Comparison of ENCODE assay signal across 23 cellular contexts in the genomic region with DNA sequence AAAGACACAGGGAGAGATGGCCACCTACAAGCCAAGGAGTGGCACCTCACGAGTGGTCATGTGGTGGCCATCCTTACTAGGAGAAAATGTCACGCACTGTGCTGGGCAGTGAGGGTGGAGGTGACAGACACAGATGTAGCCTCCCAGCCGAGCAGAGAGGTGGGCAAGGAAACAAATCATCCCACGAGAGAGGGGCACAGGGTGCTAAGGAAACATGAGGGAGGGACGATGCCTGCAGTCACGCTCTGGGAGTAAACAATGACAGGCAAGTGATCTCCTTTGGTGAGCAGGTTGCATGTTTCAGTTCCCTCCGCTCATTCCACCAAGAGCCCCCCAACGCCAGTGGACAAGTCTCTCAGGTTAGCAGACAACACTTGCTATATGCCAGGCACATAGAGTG.
DNase-seq lines count a peak whose midpoint lies in the region; ATAC-seq, FAIRE-seq and TF ChIP-seq lines count a peak whose summit lies in the region.
"Had no signal": no experiment of that assay in that cellular context is flagged by ENCODE, and none has a peak within 500 bp of the region (broad histone marks: within the 10 kb centered on the region; RNA-seq: fewer than 3 reads in every experiment).

No MANE protein-coding gene starts in this region.

- TF ChIP-seq CTCF in OCI-LY7 (conservative IDR thresholded peaks at IDR 0.05; ENCODE audit: low read length): no peak
- no peak for TF ChIP-seq CTCF in neural crest cell (conservative IDR thresholded peaks at IDR 0.05)
- no peak for TF ChIP-seq CTCF in esophagus squamous epithelium (IDR thresholded peaks at IDR 0.05)

- H3K27me3 Mint-ChIP-seq in activated CD4-positive, alpha-beta T cell treated with anti-CD3 and anti-CD28 coated beads, Interleukin-2, amount 10 ng/mL, durations not matched to agents 24 days and 14 days: no peaks in the 10 kb centered on the region
- H3K27me3 Mint-ChIP-seq in activated naive CD8-positive, alpha-beta T cell treated with anti-CD3 and anti-CD28 coated beads, Interleukin-2, amount 50 U/mL, for 24 hours: no peaks in the 10 kb centered on the region
- H3K27me3 Mint-ChIP-seq in neural crest cell (ENCODE audit: low read depth): peaks cover 2% of the 10 kb centered on the region

- peaks cover 63% of the 10 kb centered on the region for H3K4me1 ChIP-seq in OCI-LY7 (ENCODE audit: insufficient read depth, low read length, poor library complexity, severe bottlenecking)
- peaks cover 5 to 26% (median 7%) of the 10 kb centered on the region in 3 donors for H3K4me1 ChIP-seq in esophagus squamous epithelium
- H3K4me1 ChIP-seq: BE2C had no signal

- CTCF ChIA-PET in OCI-LY7 (lab: Charles Lee; ENCODE audit: unreplicated experiment): no interaction called here

- no peaks in the 10 kb centered on the region for H3K9me2 ChIP-seq in OCI-LY7 (ENCODE audit: insufficient read depth, low read length)

- intact Hi-C loops in activated CD4-positive, alpha-beta T cell treated with anti-CD3 and anti-CD28 coated beads, Interleukin-2, amount 10 ng/mL, durations not matched to agents 24 days and 14 days (cut with micrococcal nuclease): no loop called here
- intact Hi-C loops in OCI-LY7 (cut with micrococcal nuclease; ENCODE audit: unreplicated experiment): no loop called here
- intact Hi-C loops in esophagus squamous epithelium (cut with DNase I): no loop called here

- peaks cover 56% of the 10 kb centered on the region for H3K4me1 Mint-ChIP-seq in activated CD4-positive, alpha-beta T cell treated with anti-CD3 and anti-CD28 coated beads, Interleukin-2, amount 10 ng/mL, durations not matched to agents 24 days and 14 days
- peaks cover 81% of the 10 kb centered on the region for H3K4me1 Mint-ChIP-seq in activated naive CD8-positive, alpha-beta T cell treated with anti-CD3 and anti-CD28 coated beads, Interleukin-2, amount 50 U/mL, for 24 hours
- H3K4me1 Mint-ChIP-seq in neural crest cell: peaks cover 19% of the 10 kb centered on the region

- POLR2A ChIA-PET in OCI-LY7 (lab: Charles Lee): interaction anchor here (0.7 kb wide), 1 partner anchor 12 kb away, joined by 6 read pairs; no protein-coding TSS in a partner anchor

- BruUV-seq in OCI-LY7 (replicated peaks; lab: Mats Ljungman, UMichigan): no TSS peak

- no peak for DNase-seq in activated CD4-positive, alpha-beta T cell treated with anti-CD3 and anti-CD28 coated beads, Interleukin-2, amount 10 ng/mL, durations not matched to agents 24 days and 14 days
- DNase-seq in activated CD4-positive, alpha-beta T cell treated with anti-CD3 and anti-CD28 coated beads for 4 hours: no peak
- no peak for DNase-seq in OCI-LY7 (ENCODE audit: low spot score)
- DNase-seq in activated naive CD8-positive, alpha-beta T cell treated with anti-CD3 and anti-CD28 coated beads, Interleukin-2, amount 50 U/mL, for 24 hours: no peak
- no peak for DNase-seq in neural crest cell (ENCODE audit: low read depth, low spot score)
- no peak for DNase-seq in stimulated activated CD4-positive, alpha-beta T cell treated with anti-CD3 and anti-CD28 coated beads, Interleukin-12 subunit alpha, Interleukin-12 subunit beta, amount 100 ng/mL, for 4 hours
- DNase-seq in urothelium cell line (ENCODE audit: low spot score): no peak
- DNase-seq in esophagus squamous epithelium (lab: John Stamatoyannopoulos, UW): no peak
- DNase-seq: activated B cell treated with CpG ODN at 0.5 μM for 24 hours; BE2C; endodermal cell; midbrain; NCI-H2107; NCI-H524; stimulated activated CD4-positive, alpha-beta T cell treated with anti-CD3 and anti-CD28 coated beads, Interleukin-4, amount 100 ng/mL, for 24 hours; T-helper 9 cell; upper lobe of left lung had no signal

- H4K20me1 ChIP-seq in OCI-LY7 (ENCODE audit: insufficient read depth, low read length): no peaks in the 10 kb centered on the region

- WGBS in esophagus squamous epithelium, 2 donors: 78 to 88% methylated on average over 7 to 8 of the region's 8 CpGs

- H3K27ac ChIP-seq in OCI-LY7 (ENCODE audit: low read depth, low read length, poor library complexity, severe bottlenecking): no peak overlapping the region
- H3K27ac ChIP-seq in esophagus squamous epithelium: no peak overlapping the region
- H3K27ac ChIP-seq: neutrophil, SK-N-MC, upper lobe of left lung had no signal

- FAIRE-seq in urothelium cell line (lab: Jason Lieb, UNC): no peak
- FAIRE-seq: colon, HepG2 had no signal

- no peaks in the 10 kb centered on the region for H3K79me2 ChIP-seq in OCI-LY7 (ENCODE audit: insufficient read depth, low read depth, low read length)

- no peaks in the 10 kb centered on the region for H3K27me3 ChIP-seq in esophagus squamous epithelium
- H3K27me3 ChIP-seq: BE2C, upper lobe of left lung had no signal

- H3K27ac Mint-ChIP-seq in activated CD4-positive, alpha-beta T cell treated with anti-CD3 and anti-CD28 coated beads, Interleukin-2, amount 10 ng/mL, durations not matched to agents 24 days and 14 days: no peak overlapping the region
- peak overlapping the region; percentile 73 for H3K27ac Mint-ChIP-seq in activated naive CD8-positive, alpha-beta T cell treated with anti-CD3 and anti-CD28 coated beads, Interleukin-2, amount 50 U/mL, for 24 hours
- no peak overlapping the region for H3K27ac Mint-ChIP-seq in neural crest cell (ENCODE audit: unreplicated experiment)
- H3K27ac Mint-ChIP-seq: activated B cell treated with CpG ODN at 0.5 μM for 24 hours, endodermal cell had no signal

- H3K9me3 ChIP-seq in OCI-LY7 (ENCODE audit: low read length): no peaks in the 10 kb centered on the region
- H3K9me3 ChIP-seq in esophagus squamous epithelium: no peaks in the 10 kb centered on the region
- H3K9me3 ChIP-seq: BE2C, neutrophil, upper lobe of left lung had no signal

- no peak for TF ChIP-seq POLR2A in esophagus squamous epithelium (IDR thresholded peaks at IDR 0.05)

- H3K4me3 ChIP-seq in OCI-LY7 (ENCODE audit: low read depth, low read length, poor library complexity, severe bottlenecking) (no peak overlapping the region), esophagus squamous epithelium (no peak overlapping the region)
- H3K4me3 ChIP-seq: SK-N-MC, upper lobe of left lung had no signal

- no peaks in the 10 kb centered on the region for H3K9me3 Mint-ChIP-seq in activated CD4-positive, alpha-beta T cell treated with anti-CD3 and anti-CD28 coated beads, Interleukin-2, amount 10 ng/mL, durations not matched to agents 24 days and 14 days
- no peaks in the 10 kb centered on the region for H3K9me3 Mint-ChIP-seq in activated naive CD8-positive, alpha-beta T cell treated with anti-CD3 and anti-CD28 coated beads, Interleukin-2, amount 50 U/mL, for 24 hours
- H3K9me3 Mint-ChIP-seq in neural crest cell: no peaks in the 10 kb centered on the region
- H3K9me3 Mint-ChIP-seq: activated B cell treated with CpG ODN at 0.5 μM for 24 hours, brain, endodermal cell had no signal

- peaks cover 24% of the 10 kb centered on the region for H3K36me3 Mint-ChIP-seq in activated CD4-positive, alpha-beta T cell treated with anti-CD3 and anti-CD28 coated beads, Interleukin-2, amount 10 ng/mL, durations not matched to agents 24 days and 14 days (ENCODE audit: low read depth)
- H3K36me3 Mint-ChIP-seq in activated naive CD8-positive, alpha-beta T cell treated with anti-CD3 and anti-CD28 coated beads, Interleukin-2, amount 50 U/mL, for 24 hours (ENCODE audit: low read depth): peaks cover 17% of the 10 kb centered on the region
- no peaks in the 10 kb centered on the region for H3K36me3 Mint-ChIP-seq in neural crest cell (ENCODE audit: low read depth)
- H3K36me3 Mint-ChIP-seq: brain had no signal

- H3K36me3 ChIP-seq in OCI-LY7 (ENCODE audit: insufficient read depth, low read length): no peaks in the 10 kb centered on the region
- no peaks in the 10 kb centered on the region for H3K36me3 ChIP-seq in esophagus squamous epithelium
- H3K36me3 ChIP-seq: BE2C, neutrophil, upper lobe of left lung had no signal

- peak overlapping the region; percentile 26; the same call in 1 of the 2 replicates for H3K4me2 ChIP-seq in OCI-LY7 (ENCODE audit: low read length)

- H3K4me3 Mint-ChIP-seq in activated CD4-positive, alpha-beta T cell treated with anti-CD3 and anti-CD28 coated beads, Interleukin-2, amount 10 ng/mL, durations not matched to agents 24 days and 14 days: peak overlapping the region; percentile 28
- peak overlapping the region; percentile 35 for H3K4me3 Mint-ChIP-seq in activated naive CD8-positive, alpha-beta T cell treated with anti-CD3 and anti-CD28 coated beads, Interleukin-2, amount 50 U/mL, for 24 hours
- peak overlapping the region; percentile 18 for H3K4me3 Mint-ChIP-seq in neural crest cell
- H3K4me3 Mint-ChIP-seq: activated B cell treated with CpG ODN at 0.5 μM for 24 hours, endodermal cell had no signal

- 0 out of 2 replicates have a peak overlapping the region, but pooled peaks have one; percentile 25 for H2AFZ ChIP-seq in OCI-LY7 (ENCODE audit: low read length)

- ATAC-seq in activated naive CD8-positive, alpha-beta T cell treated with anti-CD3 and anti-CD28 coated beads, Interleukin-2, amount 50 U/mL, for 24 hours: no peak
- ATAC-seq: HepG2, left lobe of liver had no signal
